ENCODE assay signal across 31 cellular contexts in genomic region chr2:80311304-80311703, GRCh38. TPM values are rescaled to one million over a fixed set of nuclear protein-coding genes. Genes with fewer than 3 reads are reported as not detected.
"Had no signal": no experiment of that assay in that cellular context is flagged by ENCODE, and none has a peak within 500 bp of the region (broad histone marks: within the 10 kb centered on the region; RNA-seq: fewer than 3 reads in every experiment).

No MANE protein-coding gene starts in this region.

- H3K27ac ChIP-seq: RWPE1, SJCRH30, WERI-Rb-1 had no signal

- H3K4me3 Mint-ChIP-seq: activated CD4-positive, alpha-beta memory T cell treated with anti-CD3 and anti-CD28 coated beads, Interleukin-2, amount 10 ng/mL, durations not matched to agents 7 days and 5 days; activated CD4-positive, alpha-beta T cell treated with anti-CD3 and anti-CD28 coated beads for 36 hours; activated naive CD4-positive, alpha-beta T cell treated with anti-CD3 and anti-CD28 coated beads for 36 hours; activated naive CD8-positive, alpha-beta T cell; activated T-helper 17 cell treated with anti-CD3 and anti-CD28 coated beads, Interleukin-2, amount 50 U/mL, for 72 hours had no signal

- H3K4me3 ChIP-seq: K562, SJCRH30 had no signal

- H3K36me3 ChIP-seq: SJCRH30, WERI-Rb-1 had no signal

- H3K4me1 Mint-ChIP-seq: activated CD4-positive, alpha-beta memory T cell treated with anti-CD3 and anti-CD28 coated beads, Interleukin-2, amount 10 ng/mL, durations not matched to agents 7 days and 5 days; activated CD4-positive, alpha-beta T cell treated with anti-CD3 and anti-CD28 coated beads for 36 hours; activated T-helper 17 cell treated with anti-CD3 and anti-CD28 coated beads, Interleukin-2, amount 50 U/mL, for 72 hours had no signal

- H3K9me3 ChIP-seq: SJCRH30, SK-N-SH had no signal

- H3K4me1 ChIP-seq: SJCRH30 had no signal

- H3K27ac Mint-ChIP-seq: activated CD4-positive, alpha-beta memory T cell treated with anti-CD3 and anti-CD28 coated beads, Interleukin-2, amount 10 ng/mL, durations not matched to agents 7 days and 5 days; activated CD4-positive, alpha-beta T cell treated with anti-CD3 and anti-CD28 coated beads for 36 hours; activated naive CD4-positive, alpha-beta T cell treated with anti-CD3 and anti-CD28 coated beads for 36 hours; activated naive CD8-positive, alpha-beta T cell; activated T-helper 17 cell treated with anti-CD3 and anti-CD28 coated beads, Interleukin-2, amount 50 U/mL, for 72 hours had no signal

- H3K27me3 Mint-ChIP-seq: activated CD4-positive, alpha-beta memory T cell treated with anti-CD3 and anti-CD28 coated beads, Interleukin-2, amount 10 ng/mL, durations not matched to agents 7 days and 5 days had no signal

- ATAC-seq: activated CD4-positive, alpha-beta T cell treated with anti-CD3 and anti-CD28 coated beads for 36 hours; activated T-helper 17 cell treated with anti-CD3 and anti-CD28 coated beads, Interleukin-2, amount 50 U/mL, for 72 hours; K562; Panc1 had no signal

- FAIRE-seq: K562 had no signal

- DNase-seq: activated CD4-positive, alpha-beta memory T cell treated with anti-CD3 and anti-CD28 coated beads, Interleukin-2, amount 10 ng/mL, durations not matched to agents 7 days and 5 days; activated CD4-positive, alpha-beta T cell treated with anti-CD3 and anti-CD28 coated beads for 36 hours; activated CD4-positive, alpha-beta T cell treated with anti-CD3 and anti-CD28 coated beads, Interleukin-2, amount 50 U/mL, for 1 hour; activated gamma-delta T cell; activated naive CD4-positive, alpha-beta T cell treated with anti-CD3 and anti-CD28 coated beads for 36 hours; activated T-cell treated with anti-CD3 and anti-CD28 coated beads for 4 hours; activated T-cell treated with anti-CD3 and anti-CD28 coated beads, Interleukin-2, amount 50 U/mL, for 48 hours; amygdala; Karpas-422; MM.1S; NCI-H1105; NCI-H1436; NCI-H1694 treated with DMSO at 0.1 percent for 48 hours; NCI-H2029 treated with DMSO at 0.1 percent for 48 hours; NCI-H345; NCI-H510A; NCI-H69; NK-92 treated with Interleukin-12 subunit alpha and Interleukin-12 subunit beta, amount 100 ng/mL, for 24 hours; OCI-M1; Right ventricle myocardium superior; SJCRH30; SK-N-SH; T-helper 1 cell; WERI-Rb-1 had no signal

- H3K36me3 Mint-ChIP-seq: activated naive CD8-positive, alpha-beta T cell had no signal

RNA-seq across cellular contexts. Expression of gene LRRTM1, which starts 6.8 kb away (rescaled TPM):
- total RNA-seq: activated CD4-positive, alpha-beta memory T cell treated with anti-CD3 and anti-CD28 coated beads, Interleukin-2, amount 10 ng/mL, durations not matched to agents 7 days and 5 days; activated CD4-positive, alpha-beta T cell treated with anti-CD3 and anti-CD28 coated beads for 36 hours; activated CD8-positive, alpha-beta memory T cell treated with anti-CD3 and anti-CD28 coated beads for 36 hours; activated naive CD4-positive, alpha-beta T cell treated with anti-CD3 and anti-CD28 coated beads for 36 hours; activated T-helper 17 cell treated with anti-CD3 and anti-CD28 coated beads, Interleukin-2, amount 50 U/mL, for 72 hours; SJCRH30; T-helper 2 cell treated with Interferon-gamma antibody and Interleukin-4, amounts not matched to agents 100 ng/mL and 5 ng/mL, for 36 hours had no signal
